1 cellular context compared by ENCODE assay signal in the genomic region with DNA sequence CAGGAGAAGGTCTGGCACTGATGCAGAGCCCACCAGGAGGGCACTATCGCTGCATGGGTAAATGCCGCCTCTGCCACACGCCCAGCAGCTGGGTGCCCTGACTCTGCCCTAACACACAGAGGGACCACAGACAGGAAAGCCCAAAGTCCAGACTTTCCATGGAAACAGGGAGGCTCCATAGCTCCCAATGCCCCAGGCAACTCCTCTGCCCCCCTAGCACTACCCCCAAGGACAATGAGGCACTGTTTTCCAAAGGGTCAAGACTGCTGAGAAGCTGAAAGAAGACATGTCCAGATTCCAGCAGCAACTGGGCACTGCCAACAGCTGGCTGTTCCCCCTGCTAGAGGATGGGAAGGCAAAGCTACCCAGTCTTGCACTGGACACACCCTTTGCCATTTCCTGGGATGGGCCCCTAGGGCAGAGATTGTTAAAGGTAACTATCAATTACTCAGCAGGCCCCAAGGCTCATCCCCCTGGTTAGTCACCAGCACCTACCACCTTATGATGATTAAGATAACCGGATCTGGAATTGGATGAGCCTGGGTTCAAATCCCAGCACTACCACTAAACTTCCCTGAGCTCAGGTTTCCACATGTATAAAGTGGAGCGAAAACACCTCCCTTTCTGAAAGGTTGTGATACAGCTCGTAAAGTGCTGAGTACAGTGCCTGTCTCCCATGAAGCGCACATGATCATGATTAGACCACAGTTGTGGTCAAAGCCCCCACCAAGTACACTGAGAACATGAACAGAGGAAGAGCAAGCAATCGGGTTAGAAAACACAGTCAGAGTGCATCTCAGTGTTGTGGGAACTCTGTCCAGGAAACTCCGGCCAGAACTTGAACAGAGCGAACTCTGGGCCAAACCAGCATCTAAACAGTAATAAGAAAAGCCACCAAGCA.
TF ChIP-seq lines count a peak whose summit lies in the region.

No MANE protein-coding gene starts in this region.

TF ChIP-seq in IMR-90, 13 proteins besides CTCF, POLR2A, EP300 and RAD21:
- TF ChIP-seq RFX5 (IDR thresholded peaks at IDR 0.05; ENCODE audit: low read depth, low read length) (no peak), CHD1 (IDR thresholded peaks at IDR 0.05; ENCODE audit: low read depth, low read length) (no peak), SMC3 (IDR thresholded peaks at IDR 0.05; ENCODE audit: low read depth, low read length) (no peak), BHLHE40 (IDR thresholded peaks at IDR 0.05; ENCODE audit: low read depth, low read length) (no peak), NFE2L2 (IDR thresholded peaks at IDR 0.05; ENCODE audit: low read depth, low read length) (no peak), MAZ (IDR thresholded peaks at IDR 0.05; ENCODE audit: borderline replicate concordance, low read depth, low read length) (no peak), MXI1 (IDR thresholded peaks at IDR 0.05; ENCODE audit: borderline replicate concordance, low read depth, low read length) (no peak), CEBPB (IDR thresholded peaks at IDR 0.05; ENCODE audit: low read depth, low read length) (no peak), RCOR1 (IDR thresholded peaks at IDR 0.05; ENCODE audit: insufficient replicate concordance, low read length) (no peak), FOS (IDR thresholded peaks at IDR 0.05; ENCODE audit: low read depth, low read length) (no peak), MAFK (IDR thresholded peaks at IDR 0.05; ENCODE audit: low read depth, low read length) (no peak)
- TF ChIP-seq, protein P1, sequence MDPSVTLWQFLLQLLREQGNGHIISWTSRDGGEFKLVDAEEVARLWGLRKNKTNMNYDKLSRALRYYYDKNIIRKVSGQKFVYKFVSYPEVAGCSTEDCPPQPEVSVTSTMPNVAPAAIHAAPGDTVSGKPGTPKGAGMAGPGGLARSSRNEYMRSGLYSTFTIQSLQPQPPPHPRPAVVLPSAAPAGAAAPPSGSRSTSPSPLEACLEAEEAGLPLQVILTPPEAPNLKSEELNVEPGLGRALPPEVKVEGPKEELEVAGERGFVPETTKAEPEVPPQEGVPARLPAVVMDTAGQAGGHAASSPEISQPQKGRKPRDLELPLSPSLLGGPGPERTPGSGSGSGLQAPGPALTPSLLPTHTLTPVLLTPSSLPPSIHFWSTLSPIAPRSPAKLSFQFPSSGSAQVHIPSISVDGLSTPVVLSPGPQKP (IDR thresholded peaks at IDR 0.05; ENCODE audit: borderline replicate concordance, low read depth, low read length), result no peak
- TF ChIP-seq, protein P2, sequence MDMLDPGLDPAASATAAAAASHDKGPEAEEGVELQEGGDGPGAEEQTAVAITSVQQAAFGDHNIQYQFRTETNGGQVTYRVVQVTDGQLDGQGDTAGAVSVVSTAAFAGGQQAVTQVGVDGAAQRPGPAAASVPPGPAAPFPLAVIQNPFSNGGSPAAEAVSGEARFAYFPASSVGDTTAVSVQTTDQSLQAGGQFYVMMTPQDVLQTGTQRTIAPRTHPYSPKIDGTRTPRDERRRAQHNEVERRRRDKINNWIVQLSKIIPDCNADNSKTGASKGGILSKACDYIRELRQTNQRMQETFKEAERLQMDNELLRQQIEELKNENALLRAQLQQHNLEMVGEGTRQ (IDR thresholded peaks at IDR 0.05; ENCODE audit: low read depth, low read length), result no peak
